Comparison of ENCODE assay signal across 26 cellular contexts in the genomic region with DNA sequence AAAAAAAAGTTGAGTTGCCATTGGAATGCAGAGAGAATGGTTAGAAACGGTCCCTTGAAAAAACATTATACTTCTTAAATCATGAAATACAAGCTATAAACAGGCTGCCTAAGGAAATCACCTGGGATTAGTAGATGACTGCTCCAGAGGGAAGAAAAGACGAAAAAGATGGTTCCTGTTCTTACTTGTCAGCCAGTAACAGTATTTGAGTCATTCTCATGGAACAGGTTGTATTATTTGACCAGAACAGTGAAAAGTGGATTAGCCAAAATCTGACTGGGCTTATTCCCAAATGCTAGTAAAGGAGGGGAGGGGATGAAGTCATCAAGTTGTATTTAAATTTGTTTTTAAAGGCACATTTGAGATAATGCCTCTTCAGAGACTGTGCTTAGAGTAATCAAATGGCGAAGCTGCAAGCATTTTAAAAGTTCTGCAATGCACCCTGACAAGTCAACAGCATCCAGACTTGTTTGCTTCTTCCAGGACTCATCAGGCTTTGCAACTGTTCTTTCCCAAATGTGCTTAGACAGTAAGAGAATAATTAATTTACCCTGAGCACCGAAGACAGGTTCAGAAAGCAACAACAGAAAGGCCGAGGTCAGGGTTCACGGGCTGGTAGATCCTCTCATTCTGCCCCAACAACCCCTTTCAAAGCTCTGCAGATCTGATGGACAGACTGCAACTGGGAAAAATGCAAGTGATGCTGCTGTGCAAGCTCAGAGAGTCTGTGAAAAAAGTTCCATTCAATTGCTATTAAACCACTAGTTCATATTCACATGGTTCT.
"Had no signal": no experiment of that assay in that cellular context is flagged by ENCODE, and none has a peak within 500 bp of the region (broad histone marks: within the 10 kb centered on the region; RNA-seq: fewer than 3 reads in every experiment).

No MANE protein-coding gene starts in this region.

- DNase-seq: activated B cell treated with CpG ODN at 0.5 μM for 24 hours; activated CD4-positive, alpha-beta memory T cell treated with anti-CD3 and anti-CD28 coated beads for 36 hours; activated CD4-positive, alpha-beta T cell treated with anti-CD3 and anti-CD28 coated beads for 1 hour; activated CD4-positive, alpha-beta T cell treated with anti-CD3 and anti-CD28 coated beads, Interleukin-2, amount 10 ng/mL, durations not matched to agents 7 days and 5 days; activated CD8-positive, alpha-beta memory T cell treated with anti-CD3 and anti-CD28 coated beads for 24 hours; activated naive CD4-positive, alpha-beta T cell treated with anti-CD3 and anti-CD28 coated beads, Interleukin-2, amount 50 U/mL, for 16 hours; activated naive CD8-positive, alpha-beta T cell treated with anti-CD3 and anti-CD28 coated beads, Interleukin-2, amount 10 ng/mL, durations not matched to agents 7 days and 5 days; activated T-cell treated with anti-CD3 and anti-CD28 coated beads, Interleukin-2, amount 50 U/mL, for 72 hours; adrenal gland; anterior cingulate cortex; central memory CD4-positive, alpha-beta T cell; KG1; NCI-H1092; NCI-H1417 treated with DMSO at 0.1 percent for 48 hours; NCI-H1694; NCI-H2029; NCI-H2107; NCI-H345; NCI-H510A treated with DMSO at 0.1 percent for 48 hours; NCI-H69; SIG-M5; T-cell; T-helper 2 cell; T1000 had no signal

- ATAC-seq: activated T-cell treated with anti-CD3 and anti-CD28 coated beads, Interleukin-2, amount 50 U/mL, for 72 hours; T-cell had no signal

- H3K4me3 ChIP-seq: adrenal gland, breast epithelium, SK-N-MC had no signal

- H3K9me3 ChIP-seq: adrenal gland, breast epithelium had no signal

- H3K27me3 Mint-ChIP-seq: activated B cell treated with CpG ODN at 0.5 μM for 24 hours; activated CD4-positive, alpha-beta memory T cell treated with anti-CD3 and anti-CD28 coated beads for 36 hours; activated CD4-positive, alpha-beta T cell treated with anti-CD3 and anti-CD28 coated beads, Interleukin-2, amount 10 ng/mL, durations not matched to agents 7 days and 5 days; activated naive CD8-positive, alpha-beta T cell treated with anti-CD3 and anti-CD28 coated beads, Interleukin-2, amount 10 ng/mL, durations not matched to agents 7 days and 5 days; T-cell had no signal

- H3K36me3 Mint-ChIP-seq: activated CD4-positive, alpha-beta memory T cell treated with anti-CD3 and anti-CD28 coated beads for 36 hours; activated naive CD8-positive, alpha-beta T cell treated with anti-CD3 and anti-CD28 coated beads, Interleukin-2, amount 10 ng/mL, durations not matched to agents 7 days and 5 days; T-cell had no signal

- H3K27me3 ChIP-seq: adrenal gland, breast epithelium had no signal

- H3K4me1 Mint-ChIP-seq: activated B cell treated with CpG ODN at 0.5 μM for 24 hours; activated CD4-positive, alpha-beta T cell treated with anti-CD3 and anti-CD28 coated beads, Interleukin-2, amount 10 ng/mL, durations not matched to agents 7 days and 5 days; activated naive CD8-positive, alpha-beta T cell treated with anti-CD3 and anti-CD28 coated beads, Interleukin-2, amount 10 ng/mL, durations not matched to agents 7 days and 5 days; T-cell had no signal

- H3K36me3 ChIP-seq: adrenal gland, breast epithelium had no signal

- H3K4me3 Mint-ChIP-seq: activated B cell treated with CpG ODN at 0.5 μM for 24 hours; activated CD4-positive, alpha-beta memory T cell treated with anti-CD3 and anti-CD28 coated beads for 36 hours; activated CD4-positive, alpha-beta T cell treated with anti-CD3 and anti-CD28 coated beads, Interleukin-2, amount 10 ng/mL, durations not matched to agents 7 days and 5 days; activated naive CD8-positive, alpha-beta T cell treated with anti-CD3 and anti-CD28 coated beads, Interleukin-2, amount 10 ng/mL, durations not matched to agents 7 days and 5 days; activated T-cell treated with anti-CD3 and anti-CD28 coated beads, Interleukin-2, amount 50 U/mL, for 72 hours; T-cell had no signal

- H3K4me1 ChIP-seq: adrenal gland, breast epithelium had no signal

- H3K27ac Mint-ChIP-seq: activated B cell treated with CpG ODN at 0.5 μM for 24 hours; activated CD4-positive, alpha-beta memory T cell treated with anti-CD3 and anti-CD28 coated beads for 36 hours; activated CD4-positive, alpha-beta T cell treated with anti-CD3 and anti-CD28 coated beads, Interleukin-2, amount 10 ng/mL, durations not matched to agents 7 days and 5 days; activated naive CD8-positive, alpha-beta T cell treated with anti-CD3 and anti-CD28 coated beads, Interleukin-2, amount 10 ng/mL, durations not matched to agents 7 days and 5 days; activated T-cell treated with anti-CD3 and anti-CD28 coated beads, Interleukin-2, amount 50 U/mL, for 72 hours; T-cell had no signal

- H3K27ac ChIP-seq: adrenal gland, breast epithelium, SK-N-MC had no signal
